ENCODE assay signal across 9 cellular contexts in the genomic region with DNA sequence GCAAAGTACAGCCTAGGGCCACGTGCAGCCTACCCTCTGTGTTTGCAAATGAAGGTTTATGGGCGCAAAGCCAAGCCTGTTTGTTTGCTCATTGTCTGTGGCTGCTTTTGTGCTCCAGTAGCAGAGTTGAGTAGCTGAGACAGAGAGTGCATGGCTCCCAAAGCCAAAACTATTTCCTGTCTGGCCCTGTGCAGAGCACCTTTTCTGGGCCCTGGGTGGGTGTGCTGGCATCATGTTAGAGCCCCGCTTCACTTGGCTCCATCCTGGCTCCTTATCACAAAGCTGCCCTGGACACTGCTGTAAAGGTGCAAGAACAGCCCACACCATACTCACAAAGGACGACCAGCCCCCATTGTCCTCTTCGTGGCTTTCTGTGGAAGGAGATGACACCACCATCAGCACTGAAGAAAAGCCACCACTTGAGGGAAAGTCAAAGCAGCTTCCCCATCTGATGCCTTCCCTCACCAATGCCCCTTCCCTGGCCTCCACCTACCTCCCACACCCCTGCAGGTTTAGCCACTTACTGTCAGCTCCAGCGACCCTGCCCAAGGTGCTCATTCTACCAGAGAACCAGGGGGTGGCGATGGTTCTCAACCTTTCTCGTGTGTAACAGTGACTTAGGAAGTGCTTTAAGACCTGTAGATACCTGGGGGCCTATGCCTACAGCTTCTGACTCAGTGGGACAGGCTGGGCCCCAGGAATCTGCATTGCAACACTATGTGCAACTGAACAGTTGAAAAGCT. TPM values are rescaled to one million over a fixed set of nuclear protein-coding genes. Genes with fewer than 3 reads are reported as not detected.
DNase-seq lines count a peak whose midpoint lies in the region; ATAC-seq, FAIRE-seq and TF ChIP-seq lines count a peak whose summit lies in the region.
"Had no signal": no experiment of that assay in that cellular context is flagged by ENCODE, and none has a peak within 500 bp of the region (broad histone marks: within the 10 kb centered on the region; RNA-seq: fewer than 3 reads in every experiment).

No MANE protein-coding gene starts in this region.

- BruUV-seq in Panc1 (replicated peaks; lab: Mats Ljungman, UMichigan), result no TSS peak

- no peaks in the 10 kb centered on the region for H3K4me1 ChIP-seq in Panc1 (ENCODE audit: control insufficient read depth, insufficient read depth, low read length)
- H3K4me1 ChIP-seq in trophoblast cell (ENCODE audit: control insufficient read depth in 1 of 2, insufficient read depth in 2 of 2, low read length in 2 of 2), result peaks cover 16 to 23% of the 10 kb centered on the region in 2 experiments
- H3K4me1 ChIP-seq in kidney (ENCODE audit: control insufficient read depth in 1 of 2, insufficient read depth in 1 of 2, low read depth in 1 of 2, low read length in 2 of 2), result peaks cover 0 to 9% of the 10 kb centered on the region in 2 donors

- no peak overlapping the region for H3K27ac ChIP-seq in Panc1 (ENCODE audit: low read length)
- peak overlapping the region; percentile 24 for H3K27ac ChIP-seq in trophoblast cell (ENCODE audit: low read depth, low read length)
- no peak overlapping the region for H3K27ac ChIP-seq in kidney (ENCODE audit: low read depth in 2 of 2, low read length in 2 of 2)

- H3K4ac ChIP-seq in trophoblast cell (ENCODE audit: low read depth, low read length), result no peak overlapping the region

- intact Hi-C loops in Panc1 (cut with micrococcal nuclease; ENCODE audit: unreplicated experiment), result no loop called here
- intact Hi-C loops in kidney (cut with DNase I), result no loop called here

- in situ Hi-C loops in Panc1 (cut with HindIII; ENCODE audit: low pct_unique_long_range_greater_than_20kb, low sequenced_read_pairs), result no loop called here

- WGBS in trophoblast cell (ENCODE audit: extremely low coverage, insufficient coverage, insufficient read length), result no CpG with 5 or more reads among the region's 8 CpGs

- peak; percentile 40 for ATAC-seq in Panc1
- ATAC-seq in HG03039 (IDR thresholded peaks at IDR 0.05; ENCODE audit: unreplicated experiment), result no peak

- CTCF ChIA-PET in Panc1 (lab: Charles Lee), result interaction anchor here (0.6 to 0.7 kb wide), 2 partner anchors 866 to 1664 kb away, joined by 3 to 4 read pairs; no protein-coding TSS in a partner anchor

- no peak overlapping the region for H3K14ac ChIP-seq in trophoblast cell (ENCODE audit: low read length)

- H3K4me2 ChIP-seq in trophoblast cell (ENCODE audit: low read length), result no peak overlapping the region

- no peak overlapping the region for H3K23ac ChIP-seq in trophoblast cell (ENCODE audit: low read length)

- H4K91ac ChIP-seq in trophoblast cell (ENCODE audit: low read depth, low read length), result peak overlapping the region; percentile 67

- H2BK12ac ChIP-seq in trophoblast cell (ENCODE audit: low read length), result peak overlapping the region; percentile 21

- H2BK120ac ChIP-seq in trophoblast cell (ENCODE audit: insufficient read depth, low read length, poor library complexity), result peak overlapping the region; percentile 10

- no peak overlapping the region for H4K12ac ChIP-seq in trophoblast cell (ENCODE audit: low read depth, low read length)

- no peak overlapping the region for H3K18ac ChIP-seq in trophoblast cell (ENCODE audit: low read length)

- peak; percentile 34; the same call in 1 of the 2 replicates for TF ChIP-seq CTCF in Panc1 (IDR thresholded peaks at IDR 0.05)
- TF ChIP-seq CTCF in kidney (IDR thresholded peaks at IDR 0.05; ENCODE audit: borderline replicate concordance, extremely low read depth, insufficient read depth), result no peak

- no peak overlapping the region for H3K9ac ChIP-seq in trophoblast cell (ENCODE audit: low read length)
- no peak overlapping the region for H3K9ac ChIP-seq in kidney (ENCODE audit: low read length in 2 of 2)

- H3K9me3 ChIP-seq in Panc1 (ENCODE audit: control insufficient read depth, insufficient read depth, low read depth, low read length) (no peaks in the 10 kb centered on the region), trophoblast cell (ENCODE audit: insufficient read depth, low read depth, low read length) (no peaks in the 10 kb centered on the region), kidney (ENCODE audit: control insufficient read depth in 1 of 2, low read length in 2 of 2) (no peaks in the 10 kb centered on the region)

- H3K4me3 ChIP-seq in Panc1 (ENCODE audit: low read depth in 2 of 2, low read length in 2 of 2) (no peak overlapping the region), trophoblast cell (ENCODE audit: low read depth, low read length) (no peak overlapping the region), kidney (ENCODE audit: low read length in 2 of 2) (no peak overlapping the region)

- no peak overlapping the region for H2AFZ ChIP-seq in trophoblast cell (ENCODE audit: insufficient read depth, low read length, poor library complexity)

- H3K79me2 ChIP-seq in trophoblast cell (ENCODE audit: control insufficient read depth, insufficient read depth, low read length, poor library complexity), result no peaks in the 10 kb centered on the region

- DNase-seq in stimulated activated CD4-positive, alpha-beta T cell treated with anti-CD3 and anti-CD28 coated beads, Interleukin-12 subunit alpha, Interleukin-12 subunit beta, amount 100 ng/mL, for 4 hours, result peak; percentile 57
- no peak for DNase-seq in stimulated activated CD4-positive, alpha-beta T cell treated with anti-CD3 and anti-CD28 coated beads, Interleukin-2, amount 100 ng/mL, for 48 hours
- DNase-seq in Panc1 (ENCODE audit: low read depth, low spot score) (no peak), astrocyte of the hippocampus (ENCODE audit: low read depth, low spot score) (peak; percentile 29), trophoblast cell (no peak), kidney (no peak), HuH-7.5 (ENCODE audit: low spot score) (no peak)

- FAIRE-seq in kidney (lab: Jason Lieb, UNC), result no peak

- no peak overlapping the region for H2BK5ac ChIP-seq in trophoblast cell (ENCODE audit: low read depth, low read length, poor library complexity)

- POLR2A ChIA-PET in Panc1 (lab: Charles Lee), result interaction anchor here (0.6 kb wide), 1 partner anchor 152 kb away, joined by 5 read pairs; no protein-coding TSS in a partner anchor

- H3K27me3 ChIP-seq in Panc1 (ENCODE audit: control insufficient read depth, insufficient read depth, low read length) (no peaks in the 10 kb centered on the region; the same call in 1 of the 2 replicates), trophoblast cell (ENCODE audit: insufficient read depth, low read length) (no peaks in the 10 kb centered on the region)

- H4K8ac ChIP-seq in trophoblast cell (ENCODE audit: low read depth, low read length), result peak overlapping the region; percentile 5

- no peak overlapping the region for H2AK5ac ChIP-seq in trophoblast cell (ENCODE audit: low read length)

- H3K36me3 ChIP-seq in Panc1 (ENCODE audit: control insufficient read depth, insufficient read depth, low read length), result no peaks in the 10 kb centered on the region
- no peaks in the 10 kb centered on the region for H3K36me3 ChIP-seq in trophoblast cell (ENCODE audit: control insufficient read depth in 1 of 2, insufficient read depth in 2 of 2, low read length in 2 of 2)
- H3K36me3 ChIP-seq in kidney (ENCODE audit: control insufficient read depth in 1 of 2, insufficient read depth in 2 of 2, low read length in 2 of 2), result no peaks in the 10 kb centered on the region

- peaks cover 6% of the 10 kb centered on the region for H3K79me1 ChIP-seq in trophoblast cell (ENCODE audit: low read length)

RNA-seq across cellular contexts. Expression of a gene that starts 23.4 kb away (rescaled TPM):
- total RNA-seq in Panc1 (2021; ENCODE audit: unreplicated experiment) (0.36 TPM), kidney (48.8 TPM)
- not detected for polyA plus RNA-seq in Panc1 (2012; ENCODE audit: insufficient read length)
- polyA plus RNA-seq in trophoblast cell (2013), result 0.15 and 0.19 TPM in 2 replicates
- polyA plus RNA-seq in kidney (ENCODE audit: insufficient read depth, low read depth, low replicate concordance), result 4.6 TPM

RNA-seq across cellular contexts. Expression of a gene that starts 41.4 kb away (rescaled TPM):
- total RNA-seq in Panc1 (2021; ENCODE audit: unreplicated experiment), result 0.15 TPM
- not detected for polyA plus RNA-seq in Panc1 (2012; ENCODE audit: insufficient read length)
- polyA plus RNA-seq in trophoblast cell (2013), result not detected in 2 replicates
- not detected for total RNA-seq in kidney
- not detected for polyA plus RNA-seq in kidney (ENCODE audit: insufficient read depth, low read depth, low replicate concordance)
- total RNA-seq: mononuclear cell had no signal

Comparison
In these comparisons a context has a peak if more than half of its experiments do, and no peak if none do; other contexts are left out.
1. DNase-seq: peak in stimulated activated CD4-positive, alpha-beta T cell treated with anti-CD3 and anti-CD28 coated beads, Interleukin-12 subunit alpha, Interleukin-12 subunit beta, amount 100 ng/mL, for 4 hours (single experiment) and astrocyte of the hippocampus (single experiment); none in stimulated activated CD4-positive, alpha-beta T cell treated with anti-CD3 and anti-CD28 coated beads, Interleukin-2, amount 100 ng/mL, for 48 hours (0 of 2), Panc1 (single experiment), trophoblast cell (0 of 2), kidney (single experiment) and HuH-7.5 (single experiment).
2. RNA of a gene that starts 23.4 kb away (total RNA-seq): 48.8 TPM in kidney (single experiment); 0.36 TPM in Panc1 (single experiment); every median in the first group is over 10 times any median in the second.